In genomic region chr19:11737964-11738745, GRCh38 we compare ENCODE assay signal across 8 cellular contexts. TPM values are rescaled to one million over a fixed set of nuclear protein-coding genes. Genes with fewer than 3 reads are reported as not detected.
DNase-seq lines count a peak whose midpoint lies in the region; ATAC-seq and TF ChIP-seq lines count a peak whose summit lies in the region.

No MANE protein-coding gene starts in this region.

- ATAC-seq in HG02571 (IDR thresholded peaks at IDR 0.05; ENCODE audit: unreplicated experiment): peak; percentile 32
- peak; percentile 52 for ATAC-seq in esophagus mucosa

- H3K27ac ChIP-seq in muscle layer of duodenum (ENCODE audit: low read length) (peak overlapping the region; percentile 75), suprapubic skin (peak overlapping the region; percentile 91)

- TF ChIP-seq CTCF in suprapubic skin (IDR thresholded peaks at IDR 0.05): no peak

- H3K4me3 ChIP-seq in muscle layer of duodenum (ENCODE audit: low read depth in 1 of 2, low read length in 2 of 2): peak overlapping the region; percentile 80 to 95
- H3K4me3 ChIP-seq in suprapubic skin: peak overlapping the region; percentile 98

- H3K27me3 ChIP-seq in muscle layer of duodenum (ENCODE audit: low read depth, low read length) (no peaks in the 10 kb centered on the region), suprapubic skin (no peaks in the 10 kb centered on the region)

- H3K36me3 ChIP-seq in muscle layer of duodenum (ENCODE audit: control insufficient read depth in 1 of 2, insufficient read depth in 2 of 2, low read length in 2 of 2) (no peaks in the 10 kb centered on the region), suprapubic skin (no peaks in the 10 kb centered on the region)

- no peak for TF ChIP-seq EP300 in suprapubic skin (IDR thresholded peaks at IDR 0.05)

- under 1% methylated on average over 30 of the region's 52 CpGs for WGBS in suprapubic skin

- DNase-seq in NCI-H2107 (lab: John Stamatoyannopoulos, UW) (peak; percentile 11), NCI-H2107 treated with DMSO at 0.1 percent for 48 hours (lab: John Stamatoyannopoulos, UW; ENCODE audit: unreplicated experiment) (no peak), NCI-H146 treated with DMSO at 0.1 percent for 48 hours (lab: John Stamatoyannopoulos, UW; ENCODE audit: unreplicated experiment) (peak; percentile 39), suprapubic skin (ENCODE audit: low spot score in 2 of 2) (peak; percentile 70 to 85)
- DNase-seq in activated CD8-positive, alpha-beta memory T cell treated with anti-CD3 and anti-CD28 coated beads, Interleukin-2, amount 50 U/mL, for 4 hours: peak; percentile 27

- H3K9me3 ChIP-seq in muscle layer of duodenum (ENCODE audit: control insufficient read depth in 1 of 2, low read length in 2 of 2) (no peaks in the 10 kb centered on the region), suprapubic skin (no peaks in the 10 kb centered on the region)

- no peak for TF ChIP-seq POLR2A in suprapubic skin (IDR thresholded peaks at IDR 0.05)

- H3K4me1 ChIP-seq in muscle layer of duodenum (ENCODE audit: control insufficient read depth in 1 of 2, insufficient read depth in 2 of 2, low read length in 2 of 2) (peaks cover 4 to 5% of the 10 kb centered on the region in 2 donors), suprapubic skin (peaks cover 35% of the 10 kb centered on the region)

RNA-seq across cellular contexts. Expression of gene ZNF823, which starts 0.6 kb away (rescaled TPM):
- 8.4 TPM for total RNA-seq in esophagus mucosa
- 10 to 100 TPM in 2 of 4 donors, 1 to 10 TPM in 2; 6.8 to 12.3 (median 10.1) TPM for total RNA-seq in suprapubic skin

RNA-seq across cellular contexts. Expression of gene ZNF441, which starts 28.6 kb away (rescaled TPM):
- total RNA-seq in esophagus mucosa: 2.2 TPM
- 1 to 10 TPM; 1.7 to 7.5 (median 3.9) TPM for total RNA-seq in suprapubic skin
